Comparison of ENCODE assay signal across 8 cellular contexts in genomic region chr12:68745376-68745903, GRCh38. TPM values are rescaled to one million over a fixed set of nuclear protein-coding genes. Genes with fewer than 3 reads are reported as not detected.
DNase-seq lines count a peak whose midpoint lies in the region; ATAC-seq and TF ChIP-seq lines count a peak whose summit lies in the region.

No MANE protein-coding gene starts in this region.

- peak overlapping the region; percentile 83 for H3K9ac ChIP-seq in skeletal muscle satellite cell (ENCODE audit: low read depth, low read length)

- H3K4me2 ChIP-seq in skeletal muscle satellite cell (ENCODE audit: low read length), result peak overlapping the region; percentile 89

- ATAC-seq in Right ventricle myocardium inferior, result no peak
- no peak for ATAC-seq in esophagus mucosa

- H3K4me3 ChIP-seq in cardiac muscle cell (peak overlapping the region; percentile 52), SJSA1 (peak overlapping the region; percentile 47), fibroblast of mammary gland (ENCODE audit: control insufficient read depth, low read depth, low read length) (peak overlapping the region; percentile 91), skeletal muscle satellite cell (ENCODE audit: low read length) (peak overlapping the region; percentile 86)

- H3K36me3 ChIP-seq in cardiac muscle cell (peaks cover 3% of the 10 kb centered on the region), SJSA1 (0 out of 2 replicates have a peak, but pooled peaks cover 12% of the 10 kb centered on the region), skeletal muscle satellite cell (ENCODE audit: insufficient read depth, low read length) (no peaks in the 10 kb centered on the region)

- no peak for DNase-seq in cardiac muscle cell (ENCODE audit: low read depth in 1 of 2, low spot score in 1 of 2)
- DNase-seq in Right ventricle myocardium inferior (ENCODE audit: missing footprints), result no peak
- no peak for DNase-seq in SJSA1 (ENCODE audit: low read depth in 1 of 2, low spot score in 2 of 2)
- DNase-seq in fibroblast of mammary gland (ENCODE audit: low read depth), result no peak
- no peak for DNase-seq in T1000 (lab: John Stamatoyannopoulos, UW)
- no peak for DNase-seq in glomerular visceral epithelial cell (ENCODE audit: extremely low spot score)

- no peaks in the 10 kb centered on the region for H3K27me3 ChIP-seq in cardiac muscle cell
- no peaks in the 10 kb centered on the region; the same call in 1 of the 2 replicates for H3K27me3 ChIP-seq in SJSA1 (replicated peaks)
- no peaks in the 10 kb centered on the region for H3K27me3 ChIP-seq in skeletal muscle satellite cell (ENCODE audit: control insufficient read depth, insufficient read depth, low read length)

- intact Hi-C loops in Right ventricle myocardium inferior (cut with DNase I), result no loop called here

- H3K9me3 ChIP-seq in cardiac muscle cell (ENCODE audit: low read depth) (no peaks in the 10 kb centered on the region), SJSA1 (replicated peaks) (no peaks in the 10 kb centered on the region), skeletal muscle satellite cell (replicated peaks; ENCODE audit: low read length) (no peaks in the 10 kb centered on the region)

- no peak for TF ChIP-seq CTCF in cardiac muscle cell (IDR thresholded peaks at IDR 0.05; ENCODE audit: low read depth, low read length)
- TF ChIP-seq CTCF in fibroblast of mammary gland (conservative IDR thresholded peaks at IDR 0.05; ENCODE audit: control insufficient read depth, insufficient read depth, low read depth, low read length), result no peak

- H3K27ac ChIP-seq in cardiac muscle cell, result peak overlapping the region; percentile 25
- H3K27ac ChIP-seq in SJSA1, result no peak overlapping the region; the same call in 1 of the 2 replicates

- H3K4me1 ChIP-seq in cardiac muscle cell (ENCODE audit: low read depth) (peaks cover 18% of the 10 kb centered on the region), SJSA1 (replicated peaks) (no peaks in the 10 kb centered on the region), skeletal muscle satellite cell (ENCODE audit: control insufficient read depth, insufficient read depth, low read length) (peaks cover 12% of the 10 kb centered on the region)

RNA-seq across cellular contexts. Expression of gene SLC35E3, which starts 0.5 kb away (rescaled TPM):
- total RNA-seq in cardiac muscle cell (4.8 and 6.9 TPM in 2 replicates), Right ventricle myocardium inferior (4.2 TPM), esophagus mucosa (10.7 TPM)
- 22.5 and 25.4 TPM in 2 replicates for polyA plus RNA-seq in cardiac muscle cell
- 0.63 and 4.9 TPM in 2 replicates for total RNA-seq in SJSA1 (2014; rRNA removed; shearing (Covaris generic))
- 2.0 and 2.2 TPM in 2 replicates for total RNA-seq in skeletal muscle satellite cell (2012; rRNA removed)

RNA-seq across cellular contexts. Expression of gene NUP107, which starts 58.7 kb away (rescaled TPM):
- total RNA-seq in cardiac muscle cell (28.1 and 33.4 TPM in 2 replicates), Right ventricle myocardium inferior (19.1 TPM), esophagus mucosa (27.0 TPM)
- 53.9 and 69.5 TPM in 2 replicates for polyA plus RNA-seq in cardiac muscle cell
- total RNA-seq in SJSA1 (2014; rRNA removed; shearing (Covaris generic)), result 62.8 and 93.5 TPM in 2 replicates
- total RNA-seq in skeletal muscle satellite cell (2012; rRNA removed), result 56.3 and 60.7 TPM in 2 replicates
